ENCODE assay signal across 22 cellular contexts in genomic region chr11:68362801-68363379, GRCh38. TPM values are rescaled to one million over a fixed set of nuclear protein-coding genes. Genes with fewer than 3 reads are reported as not detected.
DNase-seq lines count a peak whose midpoint lies in the region; ATAC-seq, FAIRE-seq and TF ChIP-seq lines count a peak whose summit lies in the region.
"Had no signal": no experiment of that assay in that cellular context is flagged by ENCODE, and none has a peak within 500 bp of the region (broad histone marks: within the 10 kb centered on the region; RNA-seq: fewer than 3 reads in every experiment).

No MANE protein-coding gene starts in this region.

- no peak for TF ChIP-seq RAD21 in HepG2 (CRISPR knock-in tag; IDR thresholded peaks at IDR 0.05)

- no TSS peak for BruUV-seq in HepG2 (replicated peaks; lab: Mats Ljungman, UMichigan)

- POLR2A ChIA-PET in HepG2 (lab: Yijun Ruan, JAX), result interaction anchor here (1.4 kb wide), 1 partner anchor 49 kb away, joined by 3 read pairs; no protein-coding TSS in a partner anchor
- POLR2A ChIA-PET in CD4-positive, alpha-beta T cell (lab: Charles Lee), result no interaction called here

- CTCF ChIA-PET in HepG2 (lab: Yijun Ruan, JAX; ENCODE audit: low intra/inter-chr PET ratio, low total read pairs), result no interaction called here
- CTCF ChIA-PET in CD4-positive, alpha-beta T cell (lab: Charles Lee), result no interaction called here

- peaks cover 14% of the 10 kb centered on the region; the same call in 1 of the 2 replicates for H4K20me1 ChIP-seq in HepG2 (ENCODE audit: insufficient read depth, low read length)
- no peaks in the 10 kb centered on the region for H4K20me1 ChIP-seq in osteoblast (ENCODE audit: insufficient read depth, low read length)
- H4K20me1 ChIP-seq in smooth muscle cell (ENCODE audit: low read depth), result no peaks in the 10 kb centered on the region

- no peak overlapping the region for H3K9ac ChIP-seq in HepG2 (ENCODE audit: insufficient read depth, low read depth, low read length)
- no peak overlapping the region for H3K9ac ChIP-seq in smooth muscle cell (ENCODE audit: low read depth)

- in situ Hi-C loops in HepG2 (cut with HindIII; ENCODE audit: extremely low pct_ligation_motif_present, low pct_unique_long_range_greater_than_20kb), result no loop called here

- peaks cover 7% of the 10 kb centered on the region for H3K4me1 Mint-ChIP-seq in endothelial cell (ENCODE audit: unreplicated experiment)
- H3K4me1 Mint-ChIP-seq in CD4-positive, alpha-beta T cell (ENCODE audit: low read depth), result no peaks in the 10 kb centered on the region

- peaks cover 54% of the 10 kb centered on the region for H3K36me3 Mint-ChIP-seq in endothelial cell (ENCODE audit: low read depth, unreplicated experiment)
- H3K36me3 Mint-ChIP-seq in CD4-positive, alpha-beta T cell (ENCODE audit: low read depth), result no peaks in the 10 kb centered on the region
- H3K36me3 Mint-ChIP-seq: CD14-positive monocyte had no signal

- H3K27ac ChIP-seq in HepG2 (ENCODE audit: extremely low read length, insufficient read depth, low read length) (no peak overlapping the region), right lobe of liver (no peak overlapping the region), osteoblast (ENCODE audit: low read depth, low read length) (no peak overlapping the region), smooth muscle cell (ENCODE audit: low read depth) (no peak overlapping the region)
- H3K27ac ChIP-seq in CD4-positive, alpha-beta T cell (ENCODE audit: low read depth, low read length), result no peak overlapping the region

- H3K79me2 ChIP-seq in HepG2 (ENCODE audit: insufficient read depth, low read length) (peaks cover 3% of the 10 kb centered on the region), osteoblast (ENCODE audit: insufficient read depth, low read length) (no peaks in the 10 kb centered on the region), smooth muscle cell (ENCODE audit: low read depth) (no peaks in the 10 kb centered on the region)

- H3K27ac Mint-ChIP-seq in endothelial cell (ENCODE audit: unreplicated experiment), result no peak overlapping the region
- H3K27ac Mint-ChIP-seq in CD4-positive, alpha-beta T cell, result no peak overlapping the region
- H3K27ac Mint-ChIP-seq: CD14-positive monocyte had no signal

- H3K4me3 ChIP-seq in HepG2 (replicated peaks in 1 of 3; ENCODE audit: insufficient read depth in 1 of 3, low read depth in 2 of 3, low read length in 3 of 3) (no peak overlapping the region), right lobe of liver (no peak overlapping the region), osteoblast (ENCODE audit: insufficient read depth, low read length) (no peak overlapping the region), smooth muscle cell (no peak overlapping the region)
- H3K4me3 ChIP-seq: K562 had no signal

- TF ChIP-seq EP300 in HepG2 (IDR thresholded peaks at IDR 0.05; ENCODE audit: low read depth in 2 of 2, low read length in 2 of 2) (no peak), HepG2 (CRISPR knock-in tag; IDR thresholded peaks at IDR 0.05; ENCODE audit: borderline replicate concordance) (no peak)

- H3F3A ChIP-seq in smooth muscle cell (ENCODE audit: low read depth), result no peaks in the 10 kb centered on the region

- H3K4me1 ChIP-seq in HepG2 (ENCODE audit: insufficient read depth, low read length) (no peaks in the 10 kb centered on the region), right lobe of liver (peaks cover 0 to 2% (median under 1%) of the 10 kb centered on the region in 4 donors), osteoblast (ENCODE audit: insufficient read depth, low read length) (no peaks in the 10 kb centered on the region), smooth muscle cell (ENCODE audit: low read depth) (no peaks in the 10 kb centered on the region)

- H3K4me3 Mint-ChIP-seq in endothelial cell (ENCODE audit: unreplicated experiment), result peak overlapping the region; percentile 44
- no peak overlapping the region for H3K4me3 Mint-ChIP-seq in CD4-positive, alpha-beta T cell
- H3K4me3 Mint-ChIP-seq: CD14-positive monocyte had no signal

- H2AFZ ChIP-seq in HepG2 (ENCODE audit: low read length) (no peak overlapping the region), osteoblast (ENCODE audit: low read length) (no peak overlapping the region), smooth muscle cell (ENCODE audit: low read depth) (no peak overlapping the region)

- peaks cover 10% of the 10 kb centered on the region for H3K27me3 Mint-ChIP-seq in endothelial cell (ENCODE audit: unreplicated experiment)
- H3K27me3 Mint-ChIP-seq in CD4-positive, alpha-beta T cell, result no peaks in the 10 kb centered on the region

- FAIRE-seq in HepG2 (lab: Jason Lieb, UNC), result no peak
- FAIRE-seq: K562 had no signal

- no peak for ATAC-seq in HepG2
- ATAC-seq in right lobe of liver, result no peak
- ATAC-seq in CD4-positive, alpha-beta T cell (ENCODE audit: poor library complexity), result no peak
- ATAC-seq: K562, Panc1 had no signal

- TF ChIP-seq CTCF in HepG2 (CRISPR knock-in tag; IDR thresholded peaks at IDR 0.05) (no peak), right lobe of liver (IDR thresholded peaks at IDR 0.05) (no peak), endothelial cell (IDR thresholded peaks at IDR 0.05; ENCODE audit: unreplicated experiment) (no peak), osteoblast (IDR thresholded peaks at IDR 0.05; ENCODE audit: extremely low read depth, low read depth, low read length) (no peak), smooth muscle cell (IDR thresholded peaks at IDR 0.05; ENCODE audit: borderline replicate concordance, insufficient read depth, poor library complexity, severe bottlenecking) (no peak)
- no peak for TF ChIP-seq CTCF in CD4-positive, alpha-beta T cell (IDR thresholded peaks at IDR 0.05)

- H3K4me2 ChIP-seq in HepG2 (ENCODE audit: low read depth, low read length) (no peak overlapping the region), osteoblast (ENCODE audit: insufficient read depth, low read length) (no peak overlapping the region), smooth muscle cell (no peak overlapping the region)

- H3K36me3 ChIP-seq in HepG2 (replicated peaks in 1 of 2; ENCODE audit: control insufficient read depth in 1 of 2, insufficient read depth in 2 of 2, low read length in 2 of 2) (peaks cover 45 to 71% of the 10 kb centered on the region in 2 experiments), right lobe of liver (peaks cover 0 to 26% (median 7%) of the 10 kb centered on the region in 4 donors), osteoblast (ENCODE audit: insufficient read depth, low read length) (peaks cover 4% of the 10 kb centered on the region), smooth muscle cell (ENCODE audit: low read depth) (no peaks in the 10 kb centered on the region)

- H3K9me3 ChIP-seq in HepG2 (ENCODE audit: low read length) (no peaks in the 10 kb centered on the region), right lobe of liver (no peaks in the 10 kb centered on the region), osteoblast (ENCODE audit: low read depth, low read length) (no peaks in the 10 kb centered on the region), smooth muscle cell (replicated peaks; ENCODE audit: low read depth) (no peaks in the 10 kb centered on the region)
- H3K9me3 ChIP-seq in CD4-positive, alpha-beta T cell (ENCODE audit: control insufficient read depth, low read length), result no peaks in the 10 kb centered on the region

- TF ChIP-seq POLR2A in HepG2 (IDR thresholded peaks at IDR 0.05; ENCODE audit: insufficient read depth in 1 of 2, low read depth in 2 of 2, low read length in 2 of 2) (no peak), right lobe of liver (IDR thresholded peaks at IDR 0.05) (no peak)

- intact Hi-C loops in HepG2 (cut with micrococcal nuclease; ENCODE audit: unreplicated experiment), result no loop called here
- intact Hi-C loops in right lobe of liver (cut with DNase I), result no loop called here
- intact Hi-C loops in CD4-positive, alpha-beta T cell (cut with DNase I, micrococcal nuclease), result no loop called here

- no peak for DNase-seq in HepG2 (ENCODE audit: low spot score)
- DNase-seq in right lobe of liver, result no peak
- no peak for DNase-seq in endothelial cell (ENCODE audit: low spot score)
- DNase-seq in osteoblast (ENCODE audit: insufficient read length, low spot score, missing footprints), result peak; percentile 62
- DNase-seq in CD4-positive, alpha-beta T cell, result no peak
- DNase-seq in smooth muscle cell (lab: John Stamatoyannopoulos, UW; ENCODE audit: unreplicated experiment), result no peak
- no peak for DNase-seq in inferior parietal cortex (ENCODE audit: extremely low spot score)
- DNase-seq: 8988T; EL; GF-D8; MM.1S; NCI-H1092; NCI-H1436; NCI-H187 treated with DMSO at 0.1 percent for 48 hours; NCI-H2107; NCI-H446 treated with DMSO at 0.1 percent for 48 hours; NCI-H526 treated with DMSO at 0.1 percent for 48 hours; NK-92 treated with Interleukin-12 subunit alpha and Interleukin-12 subunit beta, amount 100 ng/mL, for 24 hours; SIG-M5 had no signal

- 95% methylated on average over 15 of the region's 15 CpGs for WGBS in HepG2 (ENCODE audit: low lambda C conversion rate)
- 90% methylated on average over 6 of the region's 15 CpGs for WGBS in right lobe of liver (ENCODE audit: insufficient coverage, low coverage, low lambda C conversion rate, missing lambda C conversion rate)
- 95% methylated on average over 15 of the region's 15 CpGs for WGBS in smooth muscle cell (ENCODE audit: low lambda C conversion rate)

- H3K27me3 ChIP-seq in HepG2 (ENCODE audit: control insufficient read depth in 1 of 2, insufficient read depth in 2 of 2, low read length in 2 of 2), result no peaks in the 10 kb centered on the region
- H3K27me3 ChIP-seq in right lobe of liver, result no peaks in the 10 kb centered on the region
- H3K27me3 ChIP-seq in osteoblast (ENCODE audit: insufficient read depth, low read length), result no peaks in the 10 kb centered on the region
- no peaks in the 10 kb centered on the region for H3K27me3 ChIP-seq in CD4-positive, alpha-beta T cell (ENCODE audit: control insufficient read depth, insufficient read depth, low read length)
- H3K27me3 ChIP-seq in smooth muscle cell (ENCODE audit: low read depth), result no peaks in the 10 kb centered on the region

- no peaks in the 10 kb centered on the region for H3K9me3 Mint-ChIP-seq in endothelial cell (ENCODE audit: unreplicated experiment)
- no peaks in the 10 kb centered on the region for H3K9me3 Mint-ChIP-seq in CD4-positive, alpha-beta T cell

RNA-seq across cellular contexts. Expression of gene LRP5, which starts 50.5 kb away (rescaled TPM):
- total RNA-seq in HepG2 (2016; rRNA removed; fragmentation: Illumina TruSeq; extraction: Trizol) (23.6 and 40.4 TPM in 2 replicates), right lobe of liver (100 to 1,000 TPM in 2 of 6 experiments, 10 to 100 TPM in 4; 74.4 to 120 (median 88.2) TPM), endothelial cell (ENCODE audit: unreplicated experiment) (72.3 TPM), osteoblast (16.3 and 18.6 TPM in 2 replicates), smooth muscle cell (16.1 and 17.7 TPM in 2 replicates)
- 19.7 and 22.6 TPM in 2 replicates for total RNA-seq in HepG2 (2016; cell fraction: cytosol; rRNA removed; fragmentation: Illumina TruSeq; extraction: Trizol; ENCODE audit: low read depth)
- 17.6 and 41.1 TPM in 2 replicates for total RNA-seq in HepG2 (2016; cell fraction: insoluble cytoplasmic fraction; rRNA removed; fragmentation: Illumina TruSeq; extraction: Trizol)
- 27.9 and 29.7 TPM in 2 replicates for total RNA-seq in HepG2 (2016; cell fraction: membrane; rRNA removed; fragmentation: Illumina TruSeq; extraction: Trizol)
- total RNA-seq in HepG2 (2016; cell fraction: nucleus; rRNA removed; fragmentation: Illumina TruSeq; extraction: Trizol), result 50.9 and 60.6 TPM in 2 replicates
- polyA plus RNA-seq in HepG2 (2011; rRNA removed) (64.0 and 83.4 TPM in 2 replicates), smooth muscle cell (26.5 and 26.6 TPM in 2 replicates)
- 37.9 and 59.3 TPM in 2 replicates for polyA plus RNA-seq in HepG2 (2011; cell fraction: cytosol; rRNA removed)
- polyA plus RNA-seq in HepG2 (2011; cell fraction: nucleus; rRNA removed), result 131 and 158 TPM in 2 replicates
- polyA plus RNA-seq in HepG2 (2012), result 80.7 and 119 TPM in 2 replicates
- 10.8 and 12.1 TPM in 2 replicates for polyA plus RNA-seq in HepG2 (2016; cell fraction: cytosol; fragmentation: Illumina TruSeq; extraction: Trizol; ENCODE audit: low read depth)
- polyA plus RNA-seq in HepG2 (2016; cell fraction: insoluble cytoplasmic fraction; fragmentation: Illumina TruSeq; extraction: Trizol; ENCODE audit: low read depth), result 25.6 and 36.8 TPM in 2 replicates
- polyA plus RNA-seq in HepG2 (2016; cell fraction: membrane; fragmentation: Illumina TruSeq; extraction: Trizol; ENCODE audit: low read depth), result 20.7 and 25.9 TPM in 2 replicates
- polyA plus RNA-seq in HepG2 (2016; cell fraction: nucleus; fragmentation: Illumina TruSeq; extraction: Trizol; ENCODE audit: insufficient read depth, low read depth), result 130 and 133 TPM in 2 replicates
- 49.7 and 219 TPM in 2 replicates for polyA minus RNA-seq in HepG2 (2011; rRNA and poly(A)+ RNA removed; ENCODE audit: low replicate concordance)
- polyA minus RNA-seq in HepG2 (2011; cell fraction: cytosol; rRNA and poly(A)+ RNA removed), result 75.4 and 75.5 TPM in 2 replicates
- 58.3 and 59.0 TPM in 2 replicates for polyA minus RNA-seq in HepG2 (2011; cell fraction: nucleus; rRNA and poly(A)+ RNA removed)
- 1 to 10 TPM; 2.0 to 2.9 TPM for total RNA-seq in CD4-positive, alpha-beta T cell
